ENCODE assay signal across 15 cellular contexts in the genomic region with DNA sequence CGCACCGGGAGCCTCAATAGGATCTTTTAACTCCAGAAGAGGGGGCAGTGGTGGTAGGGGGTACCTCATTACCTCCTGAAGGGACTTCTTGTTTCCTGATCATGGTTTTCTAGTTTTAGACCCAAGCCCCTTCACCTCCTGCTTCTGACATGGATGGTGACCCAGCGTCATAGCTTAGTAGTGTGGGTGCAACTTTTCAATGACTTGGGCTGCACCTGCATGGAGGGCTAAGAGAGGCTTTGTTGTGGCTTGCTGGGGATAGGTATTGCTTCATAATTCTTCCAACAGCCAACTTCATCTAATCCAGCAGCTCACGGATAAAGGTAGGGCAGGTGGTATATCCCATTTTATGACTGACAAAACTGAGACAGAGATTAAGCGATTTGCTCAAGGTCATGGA. TPM values are rescaled to one million over a fixed set of nuclear protein-coding genes. Genes with fewer than 3 reads are reported as not detected.
DNase-seq lines count a peak whose midpoint lies in the region; ATAC-seq and TF ChIP-seq lines count a peak whose summit lies in the region.
"Had no signal": no experiment of that assay in that cellular context is flagged by ENCODE, and none has a peak within 500 bp of the region (broad histone marks: within the 10 kb centered on the region; RNA-seq: fewer than 3 reads in every experiment).

No MANE protein-coding gene starts in this region.

- H3K4me1 Mint-ChIP-seq in stimulated activated naive CD8-positive, alpha-beta T cell treated with anti-CD3 and anti-CD28 coated beads, Interleukin-15, Interleukin-2, amounts not matched to agents 100 ng/mL and 50 ng/mL, for 24 hours (ENCODE audit: low read depth) = peaks cover 43% of the 10 kb centered on the region
- H3K4me1 Mint-ChIP-seq in glutamatergic neuron (ENCODE audit: low read depth, unreplicated experiment) (peaks cover 2% of the 10 kb centered on the region), nephron progenitor cell (peaks cover 19% of the 10 kb centered on the region)

- H3K4me3 ChIP-seq in OCI-LY1 (ENCODE audit: low read depth, low read length, poor library complexity, severe bottlenecking) (peak overlapping the region; percentile 98), right atrium auricular region (no peak overlapping the region), suprapubic skin (no peak overlapping the region)
- H3K4me3 ChIP-seq: left ventricle myocardium inferior, MG63, SJCRH30 had no signal

- H3K4me3 Mint-ChIP-seq in stimulated activated naive CD8-positive, alpha-beta T cell treated with anti-CD3 and anti-CD28 coated beads, Interleukin-15, Interleukin-2, amounts not matched to agents 100 ng/mL and 50 ng/mL, for 24 hours = peak overlapping the region; percentile 37
- H3K4me3 Mint-ChIP-seq in glutamatergic neuron (ENCODE audit: unreplicated experiment) (peak overlapping the region; percentile 52), nephron progenitor cell (no peak overlapping the region)

- DNase-seq in stimulated activated naive CD8-positive, alpha-beta T cell treated with anti-CD3 and anti-CD28 coated beads, Interleukin-15, Interleukin-2, amounts not matched to agents 100 U/mL and 50 U/mL, for 24 hours = no peak
- DNase-seq in glutamatergic neuron = no peak
- no peak for DNase-seq in D341Med (ENCODE audit: low spot score)
- no peak for DNase-seq in nephron progenitor cell
- no peak for DNase-seq in right atrium auricular region (ENCODE audit: low spot score)
- DNase-seq in suprapubic skin (ENCODE audit: low spot score in 2 of 2) = no peak
- DNase-seq: activated CD4-positive, alpha-beta T cell treated with anti-CD3 and anti-CD28 coated beads, Interleukin-2, amount 50 U/mL, for 48 hours; foreskin melanocyte; GF-D8; left ventricle myocardium inferior; MG63; NCI-H446 treated with DMSO at 0.1 percent for 48 hours; SJCRH30 had no signal

- H3K36me3 Mint-ChIP-seq in stimulated activated naive CD8-positive, alpha-beta T cell treated with anti-CD3 and anti-CD28 coated beads, Interleukin-15, Interleukin-2, amounts not matched to agents 100 ng/mL and 50 ng/mL, for 24 hours (ENCODE audit: low read depth) = peaks cover 25% of the 10 kb centered on the region
- no peaks in the 10 kb centered on the region for H3K36me3 Mint-ChIP-seq in glutamatergic neuron (ENCODE audit: unreplicated experiment)
- H3K36me3 Mint-ChIP-seq in nephron progenitor cell (ENCODE audit: low read depth) = no peaks in the 10 kb centered on the region

- H3K27ac ChIP-seq in OCI-LY1 (ENCODE audit: low read depth, low read length, poor library complexity, severe bottlenecking) (peak overlapping the region; percentile 69), right atrium auricular region (no peak overlapping the region), suprapubic skin (no peak overlapping the region)
- H3K27ac ChIP-seq: left ventricle myocardium inferior, SJCRH30 had no signal

- peak overlapping the region; percentile 55 for H3K9ac ChIP-seq in OCI-LY1 (ENCODE audit: low read length)

- H3K79me2 ChIP-seq in OCI-LY1 (ENCODE audit: insufficient read depth, low read length) = peaks cover 75% of the 10 kb centered on the region

- ATAC-seq in stimulated activated naive CD8-positive, alpha-beta T cell treated with anti-CD3 and anti-CD28 coated beads, Interleukin-15, Interleukin-2, amounts not matched to agents 100 U/mL and 50 U/mL, for 24 hours = no peak

- H3K4me2 ChIP-seq in OCI-LY1 (ENCODE audit: low read length) = peak overlapping the region; percentile 87

- H3K4me1 ChIP-seq in OCI-LY1 (ENCODE audit: insufficient read depth, low read length, severe bottlenecking) = peaks cover 71% of the 10 kb centered on the region
- peaks cover 0 to 14% of the 10 kb centered on the region in 2 donors for H3K4me1 ChIP-seq in right atrium auricular region
- H3K4me1 ChIP-seq in suprapubic skin = peaks cover 42% of the 10 kb centered on the region
- H3K4me1 ChIP-seq: SJCRH30 had no signal

- no peak for TF ChIP-seq EP300 in suprapubic skin (IDR thresholded peaks at IDR 0.05)

- H3K9me2 ChIP-seq in OCI-LY1 (ENCODE audit: low read depth, low read length) = no peaks in the 10 kb centered on the region

- H3K27me3 ChIP-seq in OCI-LY1 (ENCODE audit: insufficient read depth, low read length) (no peaks in the 10 kb centered on the region), right atrium auricular region (no peaks in the 10 kb centered on the region), suprapubic skin (no peaks in the 10 kb centered on the region)
- H3K27me3 ChIP-seq: MG63, SJCRH30 had no signal

- no peaks in the 10 kb centered on the region for H3F3A ChIP-seq in OCI-LY1 (ENCODE audit: insufficient read depth, low read length)

- no peak overlapping the region for H3K27ac Mint-ChIP-seq in stimulated activated naive CD8-positive, alpha-beta T cell treated with anti-CD3 and anti-CD28 coated beads, Interleukin-15, Interleukin-2, amounts not matched to agents 100 ng/mL and 50 ng/mL, for 24 hours
- no peak overlapping the region for H3K27ac Mint-ChIP-seq in glutamatergic neuron (ENCODE audit: unreplicated experiment)
- no peak overlapping the region for H3K27ac Mint-ChIP-seq in nephron progenitor cell

- no peak for TF ChIP-seq POLR2A in suprapubic skin (IDR thresholded peaks at IDR 0.05)

- H3K9me3 Mint-ChIP-seq in stimulated activated naive CD8-positive, alpha-beta T cell treated with anti-CD3 and anti-CD28 coated beads, Interleukin-15, Interleukin-2, amounts not matched to agents 100 ng/mL and 50 ng/mL, for 24 hours = no peaks in the 10 kb centered on the region
- peaks cover 9% of the 10 kb centered on the region for H3K9me3 Mint-ChIP-seq in glutamatergic neuron (ENCODE audit: unreplicated experiment)
- H3K9me3 Mint-ChIP-seq in nephron progenitor cell = no peaks in the 10 kb centered on the region

- no peaks in the 10 kb centered on the region for H3K9me3 ChIP-seq in OCI-LY1 (ENCODE audit: low read length)
- H3K9me3 ChIP-seq in right atrium auricular region = no peaks in the 10 kb centered on the region
- H3K9me3 ChIP-seq in suprapubic skin = no peaks in the 10 kb centered on the region
- H3K9me3 ChIP-seq: left ventricle myocardium inferior, MG63, SJCRH30 had no signal

- peaks cover 49% of the 10 kb centered on the region for H3K36me3 ChIP-seq in OCI-LY1 (ENCODE audit: insufficient read depth, low read length)
- H3K36me3 ChIP-seq in right atrium auricular region = no peaks in the 10 kb centered on the region
- H3K36me3 ChIP-seq in suprapubic skin = no peaks in the 10 kb centered on the region
- H3K36me3 ChIP-seq: left ventricle myocardium inferior, MG63, SJCRH30 had no signal

- no peak overlapping the region for H2AFZ ChIP-seq in OCI-LY1 (ENCODE audit: low read length)

- no peaks in the 10 kb centered on the region for H4K20me1 ChIP-seq in OCI-LY1 (ENCODE audit: insufficient read depth, low read length)

- no peak for TF ChIP-seq CTCF in OCI-LY1 (IDR thresholded peaks at IDR 0.05; ENCODE audit: low read length)
- no peak for TF ChIP-seq CTCF in glutamatergic neuron (IDR thresholded peaks at IDR 0.05; ENCODE audit: partially characterized antibody, unreplicated experiment)
- no peak for TF ChIP-seq CTCF in nephron progenitor cell (IDR thresholded peaks at IDR 0.05)
- TF ChIP-seq CTCF in right atrium auricular region (IDR thresholded peaks at IDR 0.05) = no peak
- TF ChIP-seq CTCF in suprapubic skin (IDR thresholded peaks at IDR 0.05) = no peak

- H3K27me3 Mint-ChIP-seq in stimulated activated naive CD8-positive, alpha-beta T cell treated with anti-CD3 and anti-CD28 coated beads, Interleukin-15, Interleukin-2, amounts not matched to agents 100 ng/mL and 50 ng/mL, for 24 hours = peaks cover 10% of the 10 kb centered on the region
- H3K27me3 Mint-ChIP-seq in glutamatergic neuron (ENCODE audit: unreplicated experiment) = peaks cover 10% of the 10 kb centered on the region
- H3K27me3 Mint-ChIP-seq in nephron progenitor cell (ENCODE audit: low read depth, poor library complexity) = peaks cover 44% of the 10 kb centered on the region

- 79% methylated on average over 5 of the region's 5 CpGs for WGBS in suprapubic skin

RNA-seq across cellular contexts. Expression of a gene that starts 3.0 kb away (rescaled TPM):
- total RNA-seq in glutamatergic neuron (ENCODE audit: unreplicated experiment) (27.9 TPM), right atrium auricular region (1 to 10 TPM; 2.2 to 6.0 TPM), suprapubic skin (10 to 100 TPM; 12.9 to 39.5 (median 29.0) TPM)
